22 cellular contexts compared by ENCODE assay signal in genomic region chr11:16408619-16409018, GRCh38. TPM values are rescaled to one million over a fixed set of nuclear protein-coding genes. Genes with fewer than 3 reads are reported as not detected.
"Had no signal": no experiment of that assay in that cellular context is flagged by ENCODE, and none has a peak within 500 bp of the region (broad histone marks: within the 10 kb centered on the region; RNA-seq: fewer than 3 reads in every experiment).

No MANE protein-coding gene starts in this region.

- H3K4me3 ChIP-seq: Peyer's patch, SJCRH30 had no signal

- ATAC-seq: PC-3, Right ventricle myocardium inferior had no signal

- H3K27me3 ChIP-seq: Peyer's patch, SJCRH30 had no signal

- H3K27ac ChIP-seq: Peyer's patch, SJCRH30 had no signal

- H3K4me1 ChIP-seq: SJCRH30 had no signal

- DNase-seq: KBM-7, MV-4-11, NCI-H1048, NCI-H1105 treated with DMSO at 0.1 percent for 48 hours, NCI-H1417 treated with DMSO at 0.1 percent for 48 hours, NCI-H146, NCI-H187, NCI-H2029, NCI-H2081 treated with DMSO at 0.1 percent for 48 hours, NCI-H2171, NCI-H226, NCI-H446, NCI-H510A, NCI-H524 treated with DMSO at 0.1 percent for 48 hours, NCI-H69, NCI-H774, PC-3, Peyer's patch, SHP77 treated with DMSO at 0.1 percent for 48 hours, SJCRH30 had no signal

- H3K9me3 ChIP-seq: Peyer's patch, SJCRH30 had no signal

- H3K36me3 ChIP-seq: Peyer's patch, SJCRH30 had no signal

RNA-seq across cellular contexts. Expression of gene SOX6, which starts 52.3 kb away (rescaled TPM):
- total RNA-seq: PC-3 had no signal
- polyA plus RNA-seq: IgD-negative memory B cell had no signal
